In genomic region chr1:159755608-159756007, GRCh38 we compare ENCODE assay signal across 32 cellular contexts. TPM values are rescaled to one million over a fixed set of nuclear protein-coding genes. Genes with fewer than 3 reads are reported as not detected.
"Had no signal": no experiment of that assay in that cellular context is flagged by ENCODE, and none has a peak within 500 bp of the region (broad histone marks: within the 10 kb centered on the region; RNA-seq: fewer than 3 reads in every experiment).

No MANE protein-coding gene starts in this region.

- H3K27me3 ChIP-seq: adrenal gland, body of pancreas, esophagus muscularis mucosa, gastrocnemius medialis, heart left ventricle had no signal

- H3K36me3 ChIP-seq: adrenal gland, esophagus muscularis mucosa, gastrocnemius medialis, heart left ventricle had no signal

- H3K4me1 ChIP-seq: foreskin keratinocyte, gastrocnemius medialis had no signal

- H3K9me3 ChIP-seq: adrenal gland, body of pancreas, esophagus muscularis mucosa, gastrocnemius medialis, heart left ventricle had no signal

- H3K4me3 ChIP-seq: adrenal gland, body of pancreas, esophagus muscularis mucosa, gastrocnemius medialis, heart left ventricle had no signal

- DNase-seq: activated CD4-positive, alpha-beta memory T cell treated with anti-CD3 and anti-CD28 coated beads for 36 hours; activated CD4-positive, alpha-beta T cell treated with anti-CD3 and anti-CD28 coated beads for 36 hours; activated CD4-positive, alpha-beta T cell treated with anti-CD3 and anti-CD28 coated beads, Interleukin-2, amount 10 ng/mL, durations not matched to agents 24 days and 14 days; activated CD4-positive, CD25-positive, alpha-beta regulatory T cell; activated CD4-positive, CD25-positive, alpha-beta regulatory T cell treated with anti-CD3 and anti-CD28 coated beads, Interleukin-2, amount 50 U/mL, for 72 hours; activated CD8-positive, alpha-beta memory T cell treated with anti-CD3 and anti-CD28 coated beads, Interleukin-2, amount 10 ng/mL, durations not matched to agents 7 days and 5 days; activated CD8-positive, alpha-beta memory T cell treated with anti-CD3 and anti-CD28 coated beads, Interleukin-2, amount 50 U/mL, for 4 hours; activated CD8-positive, alpha-beta T cell treated with anti-CD3 and anti-CD28 coated beads, Interleukin-2, amount 10 ng/mL, durations not matched to agents 7 days and 5 days; activated effector memory CD4-positive, alpha-beta T cell treated with anti-CD3 and anti-CD28 coated beads, Interleukin-2, amount 50 U/mL, for 16 hours; activated naive CD4-positive, alpha-beta T cell treated with anti-CD3 and anti-CD28 coated beads for 36 hours; activated naive CD8-positive, alpha-beta T cell treated with anti-CD3 and anti-CD28 coated beads for 36 hours; activated naive CD8-positive, alpha-beta T cell treated with anti-CD3 and anti-CD28 coated beads, Interleukin-2, amount 50 U/mL, for 24 hours; activated T-cell treated with anti-CD3 and anti-CD28 coated beads, Interleukin-2, amount 50 U/mL, for 1 hour; activated T-cell treated with anti-CD3 and anti-CD28 coated beads, Interleukin-2, amount 50 U/mL, for 48 hours; amygdala; body of pancreas; caudate nucleus; cortex of kidney; dermis blood vessel endothelial cell; effector CD4-positive, alpha-beta T cell; effector memory CD8-positive, alpha-beta T cell; erythroblast; foreskin keratinocyte; gastrocnemius medialis; glutamatergic neuron; heart left ventricle had no signal

- H3K27ac ChIP-seq: esophagus muscularis mucosa, foreskin keratinocyte, gastrocnemius medialis, heart left ventricle had no signal

RNA-seq across cellular contexts. Expression of gene CRP, which starts 41.2 kb away (rescaled TPM):
- total RNA-seq: activated CD4-positive, alpha-beta memory T cell treated with anti-CD3 and anti-CD28 coated beads for 36 hours; activated CD4-positive, alpha-beta T cell treated with anti-CD3 and anti-CD28 coated beads for 36 hours; activated CD4-positive, alpha-beta T cell treated with anti-CD3 and anti-CD28 coated beads, Interleukin-2, amount 10 ng/mL, durations not matched to agents 24 days and 14 days; activated CD8-positive, alpha-beta memory T cell treated with anti-CD3 and anti-CD28 coated beads for 36 hours; activated CD8-positive, alpha-beta memory T cell treated with anti-CD3 and anti-CD28 coated beads, Interleukin-2, amount 10 ng/mL, durations not matched to agents 7 days and 5 days; activated CD8-positive, alpha-beta T cell treated with anti-CD3 and anti-CD28 coated beads, Interleukin-2, amount 10 ng/mL, durations not matched to agents 7 days and 5 days; activated naive CD4-positive, alpha-beta T cell treated with anti-CD3 and anti-CD28 coated beads for 36 hours; activated naive CD8-positive, alpha-beta T cell treated with anti-CD3 and anti-CD28 coated beads for 36 hours; activated T-helper 1 cell treated with anti-CD3 and anti-CD28 coated beads, Interleukin-12 subunit alpha, Interleukin-12 subunit beta, Interleukin-2, Interleukin-4 antibody, amounts not matched to agents 30 ng/mL and 10 ng/mL and 1 ng/mL, durations not matched to agents 14 hours and 24 hours and 36 hours; activated T-helper 2 cell treated with anti-CD3 and anti-CD28 coated beads, Interferon-gamma antibody, Interleukin-2, Interleukin-4, amounts not matched to agents 10 μg/mL and 5 μg/mL and 100 μg/mL, durations not matched to agents 14 hours and 24 hours and 36 hours; chondrocyte; dermis blood vessel endothelial cell; foreskin keratinocyte had no signal

RNA-seq across cellular contexts. Expression of gene FCRL6, which starts 46.6 kb away (rescaled TPM):
- total RNA-seq: activated CD4-positive, alpha-beta memory T cell treated with anti-CD3 and anti-CD28 coated beads for 36 hours; activated CD4-positive, alpha-beta T cell treated with anti-CD3 and anti-CD28 coated beads for 36 hours; activated CD4-positive, alpha-beta T cell treated with anti-CD3 and anti-CD28 coated beads, Interleukin-2, amount 10 ng/mL, durations not matched to agents 24 days and 14 days; activated naive CD4-positive, alpha-beta T cell treated with anti-CD3 and anti-CD28 coated beads for 36 hours; activated naive CD8-positive, alpha-beta T cell treated with anti-CD3 and anti-CD28 coated beads for 36 hours; activated T-helper 1 cell treated with anti-CD3 and anti-CD28 coated beads, Interleukin-12 subunit alpha, Interleukin-12 subunit beta, Interleukin-2, Interleukin-4 antibody, amounts not matched to agents 30 ng/mL and 10 ng/mL and 1 ng/mL, durations not matched to agents 14 hours and 24 hours and 36 hours; activated T-helper 2 cell treated with anti-CD3 and anti-CD28 coated beads, Interferon-gamma antibody, Interleukin-2, Interleukin-4, amounts not matched to agents 10 μg/mL and 5 μg/mL and 100 μg/mL, durations not matched to agents 14 hours and 24 hours and 36 hours; chondrocyte; dermis blood vessel endothelial cell; foreskin keratinocyte; gastrocnemius medialis had no signal
